In genomic region chr15:67101981-67102929, GRCh38 we compare ENCODE assay signal across 8 cellular contexts. TPM values are rescaled to one million over a fixed set of nuclear protein-coding genes. Genes with fewer than 3 reads are reported as not detected.
DNase-seq lines count a peak whose midpoint lies in the region; ATAC-seq, FAIRE-seq and TF ChIP-seq lines count a peak whose summit lies in the region.

No MANE protein-coding gene starts in this region.

- no peaks in the 10 kb centered on the region for H4K20me1 ChIP-seq in GM12878 (ENCODE audit: control insufficient read depth, insufficient read depth)

- H3K4me1 ChIP-seq in GM12878 (ENCODE audit: control insufficient read depth, insufficient read depth, low read length): peaks cover 76% of the 10 kb centered on the region

- no TSS peak for BruUV-seq in GM12878 (replicated peaks; lab: Mats Ljungman, UMichigan)

- peak; percentile 44 for ATAC-seq in GM21390 (IDR thresholded peaks at IDR 0.05; ENCODE audit: unreplicated experiment)
- ATAC-seq in GM12878: peak; percentile 70

- peak; percentile 30 for TF ChIP-seq RAD21 in GM12878 (IDR thresholded peaks at IDR 0.05; ENCODE audit: insufficient read depth, low read depth, low read length)

- peak; percentile 99 to 100 for TF ChIP-seq EP300 in GM12878 (IDR thresholded peaks at IDR 0.05; ENCODE audit: borderline replicate concordance in 1 of 2, control insufficient read depth in 1 of 2, low read depth in 2 of 2, low read length in 2 of 2)

- H2AFZ ChIP-seq in GM12878 (ENCODE audit: control insufficient read depth, low read depth, low read length): no peak overlapping the region

- CTCF ChIA-PET in AG04450 (lab: Charles Lee): interaction anchor here (0.8 to 1.0 kb wide), 2 partner anchors 21 to 156 kb away, joined by 3 to 4 read pairs; no protein-coding TSS in a partner anchor
- CTCF ChIA-PET in GM12878 (lab: Yijun Ruan, JAX): interaction anchor here (0.7 to 3.4 kb wide), 17 partner anchors 8 to 156 kb away, joined by 3 to 71 read pairs (median 4); no protein-coding TSS in a partner anchor

- no peak overlapping the region for H3K4me3 ChIP-seq in AG04450 (ENCODE audit: low read depth, low read length)
- H3K4me3 ChIP-seq in GM12878: peak overlapping the region; percentile 0; the same call in 1 of the 2 replicates

- in situ Hi-C loops in GM12878 (cut with MboI): no loop called here

- FAIRE-seq in GM12878 (lab: Jason Lieb, UNC): peak; percentile 77

- peak overlapping the region; percentile 73 for H3K4me2 ChIP-seq in GM12878 (ENCODE audit: control insufficient read depth, insufficient read depth)

- H3K36me3 ChIP-seq in GM12878 (ENCODE audit: control insufficient read depth in 2 of 2, insufficient read depth in 2 of 2, low read length in 1 of 2): peaks cover 9 to 15% of the 10 kb centered on the region in 2 experiments; a peak in 3 of 4 replicates

- intact Hi-C loops in GM12878 (cut with micrococcal nuclease; ENCODE audit: unreplicated experiment): loop anchor here (1.0 to 5.0 kb wide), 6 partner anchors 11 to 140 kb away; partner anchors contain the start of gene SMAD3

- H3K27ac ChIP-seq in AG04450 (ENCODE audit: low read depth, low read length) (peak overlapping the region; percentile 11), GM12878 (ENCODE audit: control insufficient read depth, insufficient read depth) (peak overlapping the region; percentile 98)

- DNase-seq in AG04450 (ENCODE audit: low read depth, low spot score): no peak
- DNase-seq in MV-4-11 (lab: John Stamatoyannopoulos, UW): peak; percentile 85
- peak; percentile 97 for DNase-seq in GM12878 (ENCODE audit: low read depth, low spot score)
- DNase-seq in stimulated activated CD8-positive, alpha-beta memory T cell treated with anti-CD3 and anti-CD28 coated beads, Interleukin-4, amount 100 ng/mL, for 4 hours (ENCODE audit: low read depth in 2 of 2, low spot score in 1 of 2): peak; percentile 29 to 36
- DNase-seq in NCI-H1436 treated with DMSO at 0.1 percent for 48 hours (lab: John Stamatoyannopoulos, UW): no peak
- DNase-seq in NOMO-1 (lab: John Stamatoyannopoulos, UW; ENCODE audit: unreplicated experiment in 2 of 2): no peak
- DNase-seq in T1000 (lab: John Stamatoyannopoulos, UW): no peak

- 33% methylated on average over 12 of the region's 12 CpGs for WGBS in GM12878 (ENCODE audit: insufficient coverage, insufficient replicate concordance, low lambda C conversion rate, missing lambda C conversion rate)

- no peak for TF ChIP-seq POLR2A in GM12878 (IDR thresholded peaks at IDR 0.05; ENCODE audit: low read depth, low read length)

- POLR2A ChIA-PET in AG04450 (lab: Yijun Ruan, JAX) (no interaction called here), GM12878 (lab: Charles Lee) (interaction anchor here (0.6 to 5.6 kb wide), 19 partner anchors 8 to 137 kb away, joined by 3 to 79 read pairs (median 5); no protein-coding TSS in a partner anchor)

- H3K27me3 ChIP-seq in AG04450 (ENCODE audit: control insufficient read depth, insufficient read depth, low read length) (no peaks in the 10 kb centered on the region), GM12878 (replicated peaks in 1 of 2; ENCODE audit: control insufficient read depth in 2 of 2, insufficient read depth in 2 of 2, low read length in 1 of 2) (no peaks in the 10 kb centered on the region)

- RAD21 ChIA-PET in GM12878 (lab: Charles Lee; ENCODE audit: unreplicated experiment): interaction anchor here (0.8 to 4.1 kb wide), 26 partner anchors 8 to 202 kb away, joined by 3 to 194 read pairs (median 5); partner anchors contain the start of gene SMAD3

- TF ChIP-seq CTCF in AG04450 (IDR thresholded peaks at IDR 0.05; ENCODE audit: low read depth, low read length) (no peak), GM12878 (IDR thresholded peaks at IDR 0.05 in 2 of 3, conservative IDR thresholded peaks at IDR 0.05 in 1 of 3; ENCODE audit: control insufficient read depth in 2 of 3, extremely low read depth in 1 of 3, insufficient read depth in 1 of 3, low read depth in 3 of 3, low read length in 3 of 3) (no peak)

- SMC1A ChIA-PET in GM12878 (lab: Charles Lee; ENCODE audit: uncharacterized antibody, unreplicated experiment): interaction anchor here (0.7 to 6.2 kb wide), 29 partner anchors 8 to 331 kb away, joined by 3 to 247 read pairs (median 4); partner anchors contain the start of gene SMAD3

- H3K9me3 ChIP-seq in AG04450 (ENCODE audit: control insufficient read depth, insufficient read depth, low read length) (no peaks in the 10 kb centered on the region), GM12878 (replicated peaks; ENCODE audit: control insufficient read depth, insufficient read depth, low read length) (no peaks in the 10 kb centered on the region)

- peaks cover 72% of the 10 kb centered on the region for H3K79me2 ChIP-seq in GM12878 (ENCODE audit: control insufficient read depth, insufficient read depth, low read length)

- peak overlapping the region; percentile 58 for H3K9ac ChIP-seq in GM12878 (ENCODE audit: control insufficient read depth, insufficient read depth, low read length)

TF ChIP-seq in GM12878, 131 proteins besides CTCF, POLR2A, EP300 and RAD21 (continues in another document):
- TF ChIP-seq ZBTB40 (IDR thresholded peaks at IDR 0.05; ENCODE audit: borderline replicate concordance) (no peak), NFYA (IDR thresholded peaks at IDR 0.05; ENCODE audit: borderline replicate concordance, low read depth, low read length) (no peak), SMAD1 (IDR thresholded peaks at IDR 0.05; ENCODE audit: low read depth, partially characterized antibody) (peak; percentile 95), ZZZ3 (IDR thresholded peaks at IDR 0.05; ENCODE audit: control insufficient read depth, insufficient read length, low read depth) (no peak), SPI1 (IDR thresholded peaks at IDR 0.05; ENCODE audit: borderline replicate concordance, insufficient read depth, low read depth, low read length) (no peak), SUZ12 (IDR thresholded peaks at IDR 0.05; ENCODE audit: unreplicated experiment) (no peak), HDAC2 (IDR thresholded peaks at IDR 0.05) (no peak), PAX5 (IDR thresholded peaks at IDR 0.05; ENCODE audit: borderline replicate concordance, low read depth, low read length) (peak; percentile 96), NRF1 (conservative IDR thresholded peaks at IDR 0.05; ENCODE audit: low read depth, low read length) (no peak), ETV6 (conservative IDR thresholded peaks at IDR 0.05 in 1 of 2, IDR thresholded peaks at IDR 0.05 in 1 of 2; ENCODE audit: borderline replicate concordance in 1 of 2, low read depth in 1 of 2) (peak in 1 of 2 experiments; percentile 95; a peak in 2 of 4 replicates), NR2F1 (conservative IDR thresholded peaks at IDR 0.05) (peak; percentile 89), SIX5 (IDR thresholded peaks at IDR 0.05; ENCODE audit: low read depth, low read length, severe bottlenecking) (no peak), RFX5 (IDR thresholded peaks at IDR 0.05; ENCODE audit: low read depth, low read length) (no peak), NR2C1 (IDR thresholded peaks at IDR 0.05) (no peak), ZNF384 (IDR thresholded peaks at IDR 0.05; ENCODE audit: borderline replicate concordance, low read depth, low read length) (peak; percentile 79; the same call in 1 of the 2 replicates)

RNA-seq across cellular contexts. Expression of gene SMAD3, which starts 36.9 kb away (rescaled TPM):
- polyA plus RNA-seq in AG04450 (2011; rRNA removed) (115 and 138 TPM in 2 replicates), GM12878 (2011; rRNA removed) (15.0 and 28.2 TPM in 2 replicates), GM12878 (2014; fragmentation: Illumina TruSeq; extraction: Trizol) (31.9 and 43.2 TPM in 2 replicates), GM12878 (2014; fragmentation: Nextera tagmentation; extraction: Ambion mirVana) (1 to 10 TPM; 5.6 to 6.6 TPM), GM12878 (2014; rRNA removed) (22.4 and 27.7 TPM in 2 replicates), GM12878 (2016; fragmentation: Nextera tagmentation; extraction: Ambion mirVana) (10 to 100 TPM in 1 of 2 experiments, 1 to 10 TPM in 1; 8.0 to 18.7 TPM)
- polyA minus RNA-seq in AG04450 (2011; rRNA and poly(A)+ RNA removed): 168 and 203 TPM in 2 replicates
- 119 and 128 TPM in 2 replicates for total RNA-seq in GM12878 (2013; cell fraction: nucleolus; rRNA removed)
- total RNA-seq in GM12878 (2014; rRNA removed) (12.2 and 15.6 TPM in 2 replicates), GM12878 (2014; rRNA removed; fragmentation: Illumina TruSeq; extraction: Trizol) (11.7 and 13.3 TPM in 2 replicates), GM12878 (2021) (39.9 and 40.0 TPM in 2 replicates)
- polyA plus RNA-seq in GM12878 (2011; ENCODE audit: low read depth): 17.0 TPM
- 21.5 and 22.5 TPM in 2 replicates for polyA plus RNA-seq in GM12878 (2011; cell fraction: cytosol; rRNA removed)
- 85.6 and 92.9 TPM in 2 replicates for polyA plus RNA-seq in GM12878 (2011; cell fraction: nucleus; rRNA removed)
- polyA plus RNA-seq in GM12878 (2012): 41.6 and 42.7 TPM in 2 replicates
- polyA minus RNA-seq in GM12878 (2011; rRNA and poly(A)+ RNA removed): 23.3 and 26.4 TPM in 2 replicates
- polyA minus RNA-seq in GM12878 (2011; cell fraction: cytosol; rRNA and poly(A)+ RNA removed): 11.1 and 14.3 TPM in 2 replicates
- 17.3 and 26.6 TPM in 2 replicates for polyA minus RNA-seq in GM12878 (2011; cell fraction: nucleus; rRNA and poly(A)+ RNA removed)

Comparison
In these comparisons a context has a peak if more than half of its experiments do, and no peak if none do; other contexts are left out.
1. DNase-seq: peak in MV-4-11 (single experiment), GM12878 (single experiment) and stimulated activated CD8-positive, alpha-beta memory T cell treated with anti-CD3 and anti-CD28 coated beads, Interleukin-4, amount 100 ng/mL, for 4 hours (2 of 2); none in AG04450 (single experiment), NCI-H1436 treated with DMSO at 0.1 percent for 48 hours (single experiment), NOMO-1 (0 of 2) and T1000 (single experiment).